ENCODE assay signal across 8 cellular contexts in the genomic region with DNA sequence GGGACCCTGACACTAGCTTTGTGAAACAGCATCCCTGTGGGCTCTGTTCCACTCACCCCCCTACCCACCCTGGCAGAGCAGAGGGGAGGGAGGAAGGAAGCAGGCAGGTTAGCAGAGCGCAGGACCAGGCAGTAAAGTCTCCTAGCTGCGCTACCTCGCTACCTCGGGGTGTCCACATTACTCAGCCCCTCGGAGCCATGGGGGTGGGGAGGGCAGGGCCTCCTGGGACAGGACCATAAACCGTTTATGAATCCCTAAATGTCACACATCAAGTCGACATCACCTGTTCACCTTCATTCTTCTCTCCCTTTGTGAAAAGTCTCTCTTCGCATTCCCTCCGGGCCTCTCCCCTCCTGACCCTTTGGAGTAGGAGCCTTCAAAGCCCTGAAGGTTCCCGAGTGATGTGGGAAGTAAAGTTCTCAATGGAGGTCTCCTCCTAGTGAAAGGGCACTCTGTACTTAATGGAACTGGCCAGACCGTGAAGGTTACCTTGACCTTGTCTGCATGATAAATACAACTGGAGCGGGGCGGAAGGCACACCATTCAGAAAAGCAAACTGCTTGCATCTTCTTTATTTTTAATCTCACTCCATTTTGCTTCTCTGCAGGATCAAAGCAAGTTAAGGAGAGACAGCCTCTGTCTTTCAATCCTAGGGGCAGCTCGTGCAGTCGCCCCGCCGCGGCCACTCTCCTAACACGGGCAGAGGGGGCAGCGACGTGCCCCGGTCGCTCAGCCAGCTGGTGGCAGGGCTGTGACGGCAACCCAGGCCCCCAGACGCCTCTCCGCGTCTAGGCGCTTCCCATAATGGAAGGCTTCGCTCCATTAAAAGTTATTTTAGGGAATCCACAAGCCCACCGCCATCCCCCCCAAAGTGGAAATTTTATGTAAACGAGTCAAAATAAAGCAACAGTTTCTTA. TPM values are rescaled to one million over a fixed set of nuclear protein-coding genes. Genes with fewer than 3 reads are reported as not detected.
A peak's percentile ranks its signal among the peaks of the same experiment; 100 is the strongest.
DNase-seq lines count a peak whose midpoint lies in the region; ATAC-seq and TF ChIP-seq lines count a peak whose summit lies in the region.

No MANE protein-coding gene starts in this region.

- no peaks in the 10 kb centered on the region for H3K9me3 Mint-ChIP-seq in activated T-cell treated with anti-CD3 and anti-CD28 coated beads, Interleukin-2, amount 50 U/mL, for 72 hours
- no peaks in the 10 kb centered on the region for H3K9me3 Mint-ChIP-seq in central memory CD8-positive, alpha-beta T cell

- no peak for TF ChIP-seq CTCF in lower lobe of right lung (IDR thresholded peaks at IDR 0.05)
- no peak for TF ChIP-seq CTCF in upper lobe of right lung (IDR thresholded peaks at IDR 0.05)

- H3K9me3 ChIP-seq in lower lobe of right lung (no peaks in the 10 kb centered on the region), upper lobe of right lung (no peaks in the 10 kb centered on the region)

- H3K27ac Mint-ChIP-seq in activated T-cell treated with anti-CD3 and anti-CD28 coated beads, Interleukin-2, amount 50 U/mL, for 72 hours, result no peak overlapping the region
- no peak overlapping the region for H3K27ac Mint-ChIP-seq in central memory CD8-positive, alpha-beta T cell (ENCODE audit: low read depth)

- peak overlapping the region; percentile 66 for H3K4me3 ChIP-seq in lower lobe of right lung
- peak overlapping the region; percentile 64 for H3K4me3 ChIP-seq in upper lobe of right lung

- H3K4me1 Mint-ChIP-seq in activated T-cell treated with anti-CD3 and anti-CD28 coated beads, Interleukin-2, amount 50 U/mL, for 72 hours (ENCODE audit: low read depth), result peaks cover 22% of the 10 kb centered on the region
- peaks cover 12% of the 10 kb centered on the region for H3K4me1 Mint-ChIP-seq in central memory CD8-positive, alpha-beta T cell

- peak overlapping the region; percentile 68 to 70 for H3K4me3 Mint-ChIP-seq in activated T-cell treated with anti-CD3 and anti-CD28 coated beads, Interleukin-2, amount 50 U/mL, for 72 hours
- peak overlapping the region; percentile 52 for H3K4me3 Mint-ChIP-seq in central memory CD8-positive, alpha-beta T cell

- peaks cover 0 to 2% of the 10 kb centered on the region in 2 donors for H3K36me3 Mint-ChIP-seq in activated T-cell treated with anti-CD3 and anti-CD28 coated beads, Interleukin-2, amount 50 U/mL, for 72 hours (ENCODE audit: insufficient read depth in 2 of 2)
- H3K36me3 Mint-ChIP-seq in central memory CD8-positive, alpha-beta T cell (ENCODE audit: insufficient read depth), result peaks cover 8% of the 10 kb centered on the region

- peak overlapping the region; percentile 77 for H3K27ac ChIP-seq in lower lobe of right lung
- peak overlapping the region; percentile 85 for H3K27ac ChIP-seq in upper lobe of right lung

- H3K27me3 ChIP-seq in lower lobe of right lung (ENCODE audit: low read depth) (no peaks in the 10 kb centered on the region), upper lobe of right lung (no peaks in the 10 kb centered on the region)

- ATAC-seq in activated T-cell treated with anti-CD3 and anti-CD28 coated beads, Interleukin-2, amount 50 U/mL, for 72 hours (replicated peaks in 1 of 2), result no peak
- no peak for ATAC-seq in central memory CD8-positive, alpha-beta T cell (replicated peaks; ENCODE audit: extremely low read depth, poor library complexity, severe bottlenecking)
- ATAC-seq in lower lobe of right lung, result no peak
- ATAC-seq in upper lobe of right lung, result no peak
- no peak for ATAC-seq in HG03521 (IDR thresholded peaks at IDR 0.05; ENCODE audit: unreplicated experiment)

- no peak for DNase-seq in activated T-cell treated with anti-CD3 and anti-CD28 coated beads, Interleukin-2, amount 50 U/mL, for 72 hours
- no peak for DNase-seq in activated T-cell treated with anti-CD3 and anti-CD28 coated beads, Interleukin-2, amount 50 U/mL, for 48 hours
- no peak for DNase-seq in central memory CD8-positive, alpha-beta T cell (ENCODE audit: low spot score in 2 of 2)
- DNase-seq in lower lobe of right lung (no peak), upper lobe of right lung (no peak), GM03348 (ENCODE audit: low spot score) (no peak), globus pallidus (ENCODE audit: low spot score) (no peak)

- H3K4me1 ChIP-seq in lower lobe of right lung, result peaks cover 14% of the 10 kb centered on the region
- H3K4me1 ChIP-seq in upper lobe of right lung, result no peaks in the 10 kb centered on the region

- H3K36me3 ChIP-seq in lower lobe of right lung (no peaks in the 10 kb centered on the region), upper lobe of right lung (no peaks in the 10 kb centered on the region)

- intact Hi-C loops in lower lobe of right lung (cut with DNase I), result no loop called here
- intact Hi-C loops in upper lobe of right lung (cut with DNase I), result no loop called here

- peaks cover 30% of the 10 kb centered on the region for H3K27me3 Mint-ChIP-seq in activated T-cell treated with anti-CD3 and anti-CD28 coated beads, Interleukin-2, amount 50 U/mL, for 72 hours (ENCODE audit: low read depth)
- peaks cover 8% of the 10 kb centered on the region for H3K27me3 Mint-ChIP-seq in central memory CD8-positive, alpha-beta T cell

RNA-seq across cellular contexts. Expression of a gene that starts 23.8 kb away (rescaled TPM):
- total RNA-seq in activated T-cell treated with anti-CD3 and anti-CD28 coated beads, Interleukin-2, amount 50 U/mL, for 72 hours, result 10 to 100 TPM; 14.9 to 21.7 TPM
- total RNA-seq in lower lobe of right lung (63.4 TPM), upper lobe of right lung (68.9 TPM)
